Comparison of ENCODE assay signal across 8 cellular contexts in the genomic region with DNA sequence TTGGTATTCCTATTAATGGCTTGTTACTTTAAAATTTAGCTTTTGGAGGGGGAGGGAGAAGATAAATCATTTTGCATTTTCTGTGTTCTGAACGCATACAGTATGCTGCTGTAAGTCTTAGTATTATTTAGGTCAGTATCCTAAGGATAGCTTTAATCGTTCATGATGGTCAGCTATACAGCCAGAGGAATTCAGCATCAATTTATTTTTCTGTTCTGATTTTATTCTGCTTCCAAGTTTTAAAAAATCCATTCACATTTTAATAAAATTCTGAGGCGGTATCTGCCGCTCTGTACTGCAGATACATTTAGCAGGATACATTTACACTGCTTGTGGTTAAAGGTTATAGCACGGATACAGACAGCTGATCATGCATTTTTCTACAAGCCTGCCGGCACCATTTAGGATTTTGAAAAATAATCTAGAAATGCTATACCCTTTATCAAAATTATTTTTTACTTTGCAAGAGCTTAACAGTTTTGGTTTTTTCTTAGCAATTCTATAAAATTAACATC. TPM values are rescaled to one million over a fixed set of nuclear protein-coding genes. Genes with fewer than 3 reads are reported as not detected.
DNase-seq lines count a peak whose midpoint lies in the region; ATAC-seq and TF ChIP-seq lines count a peak whose summit lies in the region.
"Had no signal": no experiment of that assay in that cellular context is flagged by ENCODE, and none has a peak within 500 bp of the region (broad histone marks: within the 10 kb centered on the region; RNA-seq: fewer than 3 reads in every experiment).

No MANE protein-coding gene starts in this region.

- H3K36me3 ChIP-seq in SU-DHL-6 (ENCODE audit: low read length) (no peaks in the 10 kb centered on the region), subcutaneous abdominal adipose tissue (ENCODE audit: control insufficient read depth in 5 of 5, insufficient read depth in 5 of 5, low read length in 5 of 5) (peaks cover 1 to 9% (median 4%) of the 10 kb centered on the region in 5 donors)

- H3K4me1 ChIP-seq in foreskin keratinocyte: peaks cover 63% of the 10 kb centered on the region
- H3K4me1 ChIP-seq in subcutaneous abdominal adipose tissue (ENCODE audit: control insufficient read depth in 5 of 5, insufficient read depth in 5 of 5, low read length in 5 of 5): peaks cover 0 to 32% (median 27%) of the 10 kb centered on the region in 5 donors

- H3F3A ChIP-seq in SU-DHL-6 (ENCODE audit: insufficient read depth): peaks cover 26% of the 10 kb centered on the region

- no peaks in the 10 kb centered on the region for H4K20me1 ChIP-seq in SU-DHL-6 (ENCODE audit: low read depth, low read length)

- H3K27ac ChIP-seq in SU-DHL-6 (ENCODE audit: low read depth, low read length) (peak overlapping the region; percentile 93), foreskin keratinocyte (peak overlapping the region; percentile 75), subcutaneous abdominal adipose tissue (ENCODE audit: low read depth, low read length) (peak overlapping the region; percentile 2)

- H2AFZ ChIP-seq in SU-DHL-6 (ENCODE audit: low read depth, low read length, severe bottlenecking): no peak overlapping the region

- DNase-seq in foreskin keratinocyte: no peak
- DNase-seq in activated effector memory CD4-positive, alpha-beta T cell treated with anti-CD3 and anti-CD28 coated beads, Interleukin-2, amount 50 U/mL, for 16 hours: no peak
- no peak for DNase-seq in NCI-H2196 (lab: John Stamatoyannopoulos, UW; ENCODE audit: unreplicated experiment)
- DNase-seq: stimulated activated CD4-positive, alpha-beta T cell treated with anti-CD3 and anti-CD28 coated beads, Interleukin-2, amount 100 ng/mL, for 24 hours had no signal

- H3K27me3 ChIP-seq in SU-DHL-6 (ENCODE audit: low read length) (no peaks in the 10 kb centered on the region), foreskin keratinocyte (no peaks in the 10 kb centered on the region), subcutaneous abdominal adipose tissue (ENCODE audit: control insufficient read depth in 5 of 5, insufficient read depth in 4 of 5, low read length in 5 of 5) (no peaks in the 10 kb centered on the region)

- peak overlapping the region; percentile 78 for H3K4me2 ChIP-seq in SU-DHL-6 (ENCODE audit: low read depth, low read length, poor library complexity, severe bottlenecking)

- peaks cover 13% of the 10 kb centered on the region; the same call in 1 of the 2 replicates for H3K79me2 ChIP-seq in SU-DHL-6 (ENCODE audit: insufficient read depth, low read length)

- ATAC-seq in HG02798 (IDR thresholded peaks at IDR 0.05; ENCODE audit: poor library complexity, unreplicated experiment) (peak; percentile 20), foreskin keratinocyte (no peak), GM18505 (IDR thresholded peaks at IDR 0.05; ENCODE audit: unreplicated experiment) (no peak)

- TF ChIP-seq CTCF in SU-DHL-6 (IDR thresholded peaks at IDR 0.05; ENCODE audit: insufficient read depth, low read length, poor library complexity, severe bottlenecking): no peak
- TF ChIP-seq CTCF in foreskin keratinocyte (conservative IDR thresholded peaks at IDR 0.05): no peak

- TF ChIP-seq POLR2A in GM18505 (IDR thresholded peaks at IDR 0.05; ENCODE audit: borderline replicate concordance, extremely low read depth, insufficient read depth, insufficient read length): no peak

- H3K9me2 ChIP-seq in SU-DHL-6 (replicated peaks; ENCODE audit: insufficient read depth, low read length): no peaks in the 10 kb centered on the region

- peak overlapping the region; percentile 64 for H3K9ac ChIP-seq in SU-DHL-6 (ENCODE audit: low read length)
- peak overlapping the region in 1 of 5 donors; percentile 44 for H3K9ac ChIP-seq in subcutaneous abdominal adipose tissue (ENCODE audit: low read length in 5 of 5)

- H3K9me3 ChIP-seq in SU-DHL-6 (ENCODE audit: insufficient read depth, low read length) (no peaks in the 10 kb centered on the region), subcutaneous abdominal adipose tissue (ENCODE audit: control insufficient read depth in 5 of 5, low read length in 5 of 5) (no peaks in the 10 kb centered on the region)

- peak overlapping the region; percentile 61 for H3K4me3 ChIP-seq in SU-DHL-6 (ENCODE audit: insufficient read depth, low read length, poor library complexity, severe bottlenecking)
- peak overlapping the region; percentile 26 to 60 (median 34) for H3K4me3 ChIP-seq in subcutaneous abdominal adipose tissue (ENCODE audit: low read depth in 1 of 5, low read length in 5 of 5)

RNA-seq across cellular contexts. Expression of a gene that starts 17.8 kb away (rescaled TPM):
- 58.0 and 59.5 TPM in 2 replicates for total RNA-seq in foreskin keratinocyte
- 5.0 and 5.8 TPM in 2 replicates for polyA plus RNA-seq in foreskin keratinocyte

Comparison
In these comparisons a context has a peak if more than half of its experiments do, and no peak if none do; other contexts are left out.
1. H3K27ac ChIP-seq: peak in every context shown above with its lines; median percentile 93 in SU-DHL-6; 75 in foreskin keratinocyte; 2 in subcutaneous abdominal adipose tissue.